1 cellular context compared by ENCODE assay signal in genomic region chr11:119041821-119042514, GRCh38.
TF ChIP-seq lines count a peak whose summit lies in the region.

No MANE protein-coding gene starts in this region.

TF ChIP-seq in GM23338, 12 proteins besides CTCF, POLR2A, EP300 and RAD21:
- no peak for TF ChIP-seq NANOG (IDR thresholded peaks at IDR 0.05; ENCODE audit: borderline replicate concordance)
- no peak for TF ChIP-seq ZNF331 (CRISPR knock-in tag; IDR thresholded peaks at IDR 0.05; ENCODE audit: low read depth)
- no peak for TF ChIP-seq EZH2 (IDR thresholded peaks at IDR 0.05; ENCODE audit: low read depth, unreplicated experiment)
- TF ChIP-seq STAT1 (IDR thresholded peaks at IDR 0.05; ENCODE audit: unreplicated experiment), result no peak
- no peak for TF ChIP-seq REST (IDR thresholded peaks at IDR 0.05; ENCODE audit: unreplicated experiment)
- TF ChIP-seq ZNF114 (CRISPR knock-in tag; IDR thresholded peaks at IDR 0.05), result no peak
- no peak for TF ChIP-seq CREB1 (CRISPR knock-in tag; IDR thresholded peaks at IDR 0.05; ENCODE audit: low read depth)
- no peak for TF ChIP-seq JUNB (IDR thresholded peaks at IDR 0.05; ENCODE audit: unreplicated experiment)
- TF ChIP-seq EZH2phosphoT487 (IDR thresholded peaks at IDR 0.05; ENCODE audit: unreplicated experiment), result no peak
- TF ChIP-seq POLR2AphosphoS5 (IDR thresholded peaks at IDR 0.05; ENCODE audit: low read depth), result no peak
- no peak for TF ChIP-seq ETS1 (IDR thresholded peaks at IDR 0.05)
- TF ChIP-seq ZNF462 (CRISPR knock-in tag; IDR thresholded peaks at IDR 0.05), result no peak
